8 cellular contexts compared by ENCODE assay signal in genomic region chr6:32852844-32853540, GRCh38. TPM values are rescaled to one million over a fixed set of nuclear protein-coding genes. Genes with fewer than 3 reads are reported as not detected.
DNase-seq lines count a peak whose midpoint lies in the region; ATAC-seq, FAIRE-seq and TF ChIP-seq lines count a peak whose summit lies in the region.

No MANE protein-coding gene starts in this region.

- peak; percentile 22 for ATAC-seq in GM21515 (IDR thresholded peaks at IDR 0.05; ENCODE audit: unreplicated experiment)

- no peak for TF ChIP-seq CTCF in liver (IDR thresholded peaks at IDR 0.05; ENCODE audit: low read depth, low read length, missing input control)

- H3K4me3 ChIP-seq in Jurkat, Clone E6-1 (ENCODE audit: low read length): peak overlapping the region; percentile 84
- H3K4me3 ChIP-seq in duodenal mucosa (ENCODE audit: low read depth in 1 of 2, low read length in 2 of 2): peak overlapping the region; percentile 94 to 97
- H3K4me3 ChIP-seq in liver (ENCODE audit: low read depth in 1 of 3, low read length in 3 of 3): peak overlapping the region; percentile 81 to 91 (median 88)

- no peak for TF ChIP-seq RAD21 in liver (IDR thresholded peaks at IDR 0.05)

- H3K4me1 ChIP-seq in duodenal mucosa (ENCODE audit: control insufficient read depth in 1 of 2, insufficient read depth in 2 of 2, low read length in 2 of 2) (peaks cover 41 to 51% of the 10 kb centered on the region in 2 donors), liver (ENCODE audit: control insufficient read depth in 4 of 4, insufficient read depth in 4 of 4, low read length in 3 of 4) (peaks cover 6 to 21% (median 14%) of the 10 kb centered on the region in 4 donors)

- DNase-seq in DMS79 (lab: John Stamatoyannopoulos, UW) (peak; percentile 17), GM19239 (ENCODE audit: insufficient read length, low spot score) (no peak)
- no peak for DNase-seq in Jurkat, Clone E6-1 (ENCODE audit: low read depth, low spot score)
- peak; percentile 59 for DNase-seq in activated CD4-positive, alpha-beta T cell treated with anti-CD3 and anti-CD28 coated beads, Interleukin-2, amount 50 U/mL, for 1 hour
- peak; percentile 50 to 54 for DNase-seq in stimulated activated CD8-positive, alpha-beta memory T cell treated with anti-CD3 and anti-CD28 coated beads, Interleukin-15, amount 100 ng/mL, for 48 hours (ENCODE audit: low read depth in 2 of 2)

- H3K27ac ChIP-seq in duodenal mucosa (ENCODE audit: low read depth, low read length) (peak overlapping the region; percentile 100), liver (ENCODE audit: low read depth in 1 of 2, low read length in 2 of 2) (peak overlapping the region; percentile 98 to 100)

- H3K27me3 ChIP-seq in duodenal mucosa (ENCODE audit: control insufficient read depth in 1 of 2, insufficient read depth in 2 of 2, low read length in 2 of 2) (no peaks in the 10 kb centered on the region), liver (ENCODE audit: control insufficient read depth in 4 of 4, insufficient read depth in 4 of 4, low read length in 3 of 4) (no peaks in the 10 kb centered on the region)

- no peak for FAIRE-seq in GM19239 (lab: Jason Lieb, UNC)

- under 1% methylated on average over 41 of the region's 41 CpGs for WGBS in liver

- H3K36me3 ChIP-seq in duodenal mucosa (ENCODE audit: control insufficient read depth in 1 of 2, insufficient read depth in 2 of 2, low read length in 2 of 2) (peaks cover 43 to 44% of the 10 kb centered on the region in 2 donors), liver (ENCODE audit: control insufficient read depth in 4 of 4, insufficient read depth in 3 of 4, low read depth in 1 of 4, low read length in 3 of 4) (peaks cover 3 to 35% (median 30%) of the 10 kb centered on the region in 4 donors)

- H3K9me3 ChIP-seq in duodenal mucosa (ENCODE audit: control insufficient read depth in 1 of 2, low read length in 2 of 2) (no peaks in the 10 kb centered on the region), liver (ENCODE audit: control insufficient read depth in 4 of 4, low read length in 3 of 4) (no peaks in the 10 kb centered on the region)

- H3K9ac ChIP-seq in duodenal mucosa (ENCODE audit: low read depth in 1 of 2, low read length in 2 of 2) (peak overlapping the region; percentile 97 to 100), liver (ENCODE audit: low read depth in 1 of 2, low read length in 2 of 2) (peak overlapping the region; percentile 86 to 95)

TF ChIP-seq in liver, 16 proteins besides CTCF, POLR2A, EP300 and RAD21:
- no peak for TF ChIP-seq RXRA (IDR thresholded peaks at IDR 0.05)
- TF ChIP-seq GABPA (IDR thresholded peaks at IDR 0.05 in 1 of 2, conservative IDR thresholded peaks at IDR 0.05 in 1 of 2): no peak
- TF ChIP-seq FOXA2 (IDR thresholded peaks at IDR 0.05): no peak
- TF ChIP-seq JUND (IDR thresholded peaks at IDR 0.05): no peak
- TF ChIP-seq REST (IDR thresholded peaks at IDR 0.05): no peak
- TF ChIP-seq EGR1 (IDR thresholded peaks at IDR 0.05; ENCODE audit: low read depth in 2 of 2): no peak

RNA-seq across cellular contexts. Expression of gene TAP1, which starts 0.5 kb away (rescaled TPM):
- 49.5 TPM for polyA plus RNA-seq in Jurkat, Clone E6-1 (2012; ENCODE audit: insufficient read depth, insufficient read length)
- total RNA-seq in liver: 10 to 100 TPM in 1 of 2 donors, 1 to 10 TPM in 1; 9.8 to 18.2 TPM
- 10 to 100 TPM; 10.3 to 14.3 TPM for polyA plus RNA-seq in liver

RNA-seq across cellular contexts. Expression of gene PSMB9, which starts 1.0 kb away (rescaled TPM):
- 107 TPM for polyA plus RNA-seq in Jurkat, Clone E6-1 (2012; ENCODE audit: insufficient read depth, insufficient read length)
- total RNA-seq in liver: 10 to 100 TPM; 11.7 to 13.4 TPM
- polyA plus RNA-seq in liver: 10 to 100 TPM; 27.1 to 31.6 TPM

RNA-seq across cellular contexts. Expression of gene PSMB8, which starts 9.1 kb away (rescaled TPM):
- 212 TPM for polyA plus RNA-seq in Jurkat, Clone E6-1 (2012; ENCODE audit: insufficient read depth, insufficient read length)
- 10 to 100 TPM; 19.9 to 39.1 TPM for total RNA-seq in liver
- 10 to 100 TPM; 49.0 to 75.1 TPM for polyA plus RNA-seq in liver

RNA-seq across cellular contexts. Expression of gene TAP2, which starts 14.5 kb away (rescaled TPM):
- 54.7 TPM for polyA plus RNA-seq in Jurkat, Clone E6-1 (2012; ENCODE audit: insufficient read depth, insufficient read length)
- 1 to 10 TPM; 5.1 to 7.7 TPM for total RNA-seq in liver
- polyA plus RNA-seq in liver: 10 to 100 TPM in 1 of 2 donors, 1 to 10 TPM in 1; 2.2 to 14.9 TPM

RNA-seq across cellular contexts. Expression of gene HLA-DOB, which starts 36.2 kb away (rescaled TPM):
- 0.64 TPM for polyA plus RNA-seq in Jurkat, Clone E6-1 (2012; ENCODE audit: insufficient read depth, insufficient read length)
- total RNA-seq in liver: under 1 TPM in 1 of 2 donors, not detected in 1; 0.25 TPM
- polyA plus RNA-seq in liver: under 1 TPM; 0.16 to 0.67 TPM

Comparison
In these comparisons a context has a peak if more than half of its experiments do, and no peak if none do; other contexts are left out.
1. DNase-seq: peak in DMS79 (single experiment), activated CD4-positive, alpha-beta T cell treated with anti-CD3 and anti-CD28 coated beads, Interleukin-2, amount 50 U/mL, for 1 hour (single experiment) and stimulated activated CD8-positive, alpha-beta memory T cell treated with anti-CD3 and anti-CD28 coated beads, Interleukin-15, amount 100 ng/mL, for 48 hours (2 of 2); none in Jurkat, Clone E6-1 (single experiment) and GM19239 (single experiment).
2. Peak in every context shown above with its lines, with median percentiles within 50 percentile points of each other: H3K4me3 ChIP-seq.